In genomic region chr6:160991411-160992322, GRCh38 we compare ENCODE assay signal across 8 cellular contexts. TPM values are rescaled to one million over a fixed set of nuclear protein-coding genes. Genes with fewer than 3 reads are reported as not detected.
DNase-seq lines count a peak whose midpoint lies in the region; ATAC-seq and TF ChIP-seq lines count a peak whose summit lies in the region.

Gene MAP3K4, plus strand, starts transcription at chr6:160991769. Its CDS starts 163 bp downstream, at chr6:160991932.

- H3F3A ChIP-seq in smooth muscle cell (ENCODE audit: low read depth): no peaks in the 10 kb centered on the region

- peak within 1 kb of the TSS; percentile 89 for H2AFZ ChIP-seq in smooth muscle cell (ENCODE audit: low read depth)

- peak; percentile 73 for DNase-seq in NK-92 treated with Interleukin-12 subunit alpha and Interleukin-12 subunit beta, amount 100 ng/mL, for 24 hours (lab: John Stamatoyannopoulos, UW)
- DNase-seq in NK-92 (lab: John Stamatoyannopoulos, UW; ENCODE audit: unreplicated experiment) (no peak), NCI-H2107 treated with DMSO at 0.1 percent for 48 hours (lab: John Stamatoyannopoulos, UW; ENCODE audit: unreplicated experiment) (peak; percentile 51), breast epithelium (ENCODE audit: low spot score in 2 of 2) (peak; percentile 54 to 71), iPS-NIHi7 (ENCODE audit: extremely low spot score) (peak; percentile 80), smooth muscle cell (lab: John Stamatoyannopoulos, UW; ENCODE audit: unreplicated experiment) (peak; percentile 60)

- intact Hi-C loops in breast epithelium (cut with DNase I; ENCODE audit: low total_unique reads): no loop called here

- H3K27ac ChIP-seq in VCaP: peak within 1 kb of the TSS; percentile 93
- peak within 1 kb of the TSS; percentile 95 to 98 for H3K27ac ChIP-seq in breast epithelium
- H3K27ac ChIP-seq in smooth muscle cell (ENCODE audit: low read depth): peak within 1 kb of the TSS; percentile 88

- H3K9me3 ChIP-seq in breast epithelium (no peaks in the 10 kb centered on the region), smooth muscle cell (replicated peaks; ENCODE audit: low read depth) (no peaks in the 10 kb centered on the region)

- peak within 1 kb of the TSS; percentile 92 for H3K9ac ChIP-seq in smooth muscle cell (ENCODE audit: low read depth)

- peaks cover 43% of the 10 kb centered on the region for H3K79me2 ChIP-seq in smooth muscle cell (ENCODE audit: low read depth)

- peaks cover 33% of the 10 kb centered on the region for H4K20me1 ChIP-seq in smooth muscle cell (ENCODE audit: low read depth)

- no peak for TF ChIP-seq POLR2A in breast epithelium (IDR thresholded peaks at IDR 0.05)

- under 1% methylated on average over 81 of the region's 124 CpGs for WGBS in smooth muscle cell (ENCODE audit: low lambda C conversion rate)

- H3K27me3 ChIP-seq in breast epithelium: no peaks in the 10 kb centered on the region
- no peaks in the 10 kb centered on the region for H3K27me3 ChIP-seq in smooth muscle cell (ENCODE audit: low read depth)

- H3K4me1 ChIP-seq in breast epithelium (no peaks in the 10 kb centered on the region), smooth muscle cell (ENCODE audit: low read depth) (peaks cover 16% of the 10 kb centered on the region)

- no peaks in the 10 kb centered on the region for H3K36me3 ChIP-seq in breast epithelium
- H3K36me3 ChIP-seq in smooth muscle cell (ENCODE audit: low read depth): no peaks in the 10 kb centered on the region

- ATAC-seq in HG02885 (IDR thresholded peaks at IDR 0.05; ENCODE audit: poor library complexity, unreplicated experiment): peak; percentile 77

- peak within 1 kb of the TSS; percentile 80 to 93 (median 86) for H3K4me3 ChIP-seq in breast epithelium
- H3K4me3 ChIP-seq in smooth muscle cell: peak within 1 kb of the TSS; percentile 99

- TF ChIP-seq CTCF in VCaP (conservative IDR thresholded peaks at IDR 0.05) (no peak), breast epithelium (IDR thresholded peaks at IDR 0.05) (peak in 1 of 3 donors; percentile 5), smooth muscle cell (IDR thresholded peaks at IDR 0.05; ENCODE audit: borderline replicate concordance, insufficient read depth, poor library complexity, severe bottlenecking) (no peak)

- peak within 1 kb of the TSS; percentile 89 for H3K4me2 ChIP-seq in smooth muscle cell

RNA-seq across cellular contexts. Expression of gene MAP3K4, which starts in this region (rescaled TPM):
- total RNA-seq in breast epithelium (10 to 100 TPM; 24.6 to 49.2 (median 45.2) TPM), smooth muscle cell (26.8 and 29.5 TPM in 2 replicates)
- polyA plus RNA-seq in smooth muscle cell: 14.3 and 17.2 TPM in 2 replicates
